In the genomic region with DNA sequence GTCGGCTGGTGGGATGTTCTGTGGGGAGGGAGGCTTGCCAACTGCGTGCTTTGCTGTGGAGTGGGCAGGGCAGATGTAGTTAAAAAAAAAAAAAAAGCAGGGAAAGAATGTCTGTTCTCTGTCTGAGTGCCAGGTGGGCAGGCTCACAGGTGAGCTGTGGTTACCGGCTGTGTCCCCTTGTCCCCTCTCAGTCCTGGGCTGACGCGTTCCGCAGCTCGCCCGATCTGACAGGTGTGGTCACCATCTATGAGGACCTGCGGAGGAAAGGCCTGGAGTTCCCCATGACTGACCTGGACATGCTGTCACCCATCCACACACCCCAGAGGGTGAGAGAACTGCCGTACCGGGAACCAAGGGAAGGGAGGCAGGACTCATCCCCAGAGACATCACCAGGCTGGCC, we compare ENCODE assay signal across 29 cellular contexts. TPM values are rescaled to one million over a fixed set of nuclear protein-coding genes. Genes with fewer than 3 reads are reported as not detected.
"Had no signal": no experiment of that assay in that cellular context is flagged by ENCODE, and none has a peak within 500 bp of the region (broad histone marks: within the 10 kb centered on the region; RNA-seq: fewer than 3 reads in every experiment).

No MANE protein-coding gene starts in this region.

- H3K4me1 ChIP-seq: neural progenitor cell, parathyroid adenoma, psoas muscle, sigmoid colon, suprapubic skin, testis, tibial nerve, uterus had no signal

- H3K27me3 ChIP-seq: neural progenitor cell, ovary, right lobe of liver, sigmoid colon, suprapubic skin, testis, tibial nerve, upper lobe of left lung, uterus had no signal

- ATAC-seq: natural killer cell; psoas muscle; right cardiac atrium; right lobe of liver; stimulated activated memory B cell treated with anti-CD40 and anti-IgM and Interleukin-4, amounts not matched to agents 10 μg/mL and 1 μg/mL and 100 μg/mL, for 72 hours; stimulated activated naive CD8-positive, alpha-beta T cell treated with anti-CD3 and anti-CD28 coated beads, Interleukin-15, amount 100 ng/mL, for 72 hours; stimulated activated naive CD8-positive, alpha-beta T cell treated with anti-CD3 and anti-CD28 coated beads, Interleukin-15, Interleukin-2, amounts not matched to agents 100 U/mL and 50 U/mL, for 24 hours had no signal

- H3K4me3 Mint-ChIP-seq: natural killer cell; nephron; neural progenitor cell; stimulated activated memory B cell treated with anti-CD40 and anti-IgM and Interleukin-4, amounts not matched to agents 10 μg/mL and 1 μg/mL and 100 μg/mL, for 72 hours; stimulated activated naive CD8-positive, alpha-beta T cell treated with anti-CD3 and anti-CD28 coated beads, Interleukin-15, amount 100 ng/mL, for 72 hours had no signal

- H3K4me3 ChIP-seq: neural progenitor cell, ovary, psoas muscle, right lobe of liver, sigmoid colon, suprapubic skin, testis, tibial nerve, upper lobe of left lung, uterus had no signal

- H3K9me3 ChIP-seq: ovary, psoas muscle, right lobe of liver, sigmoid colon, suprapubic skin, testis, tibial nerve, upper lobe of left lung, uterus had no signal

- H3K27ac Mint-ChIP-seq: natural killer cell; nephron; progenitor cell of endocrine pancreas; stimulated activated memory B cell treated with anti-CD40 and anti-IgM and Interleukin-4, amounts not matched to agents 10 μg/mL and 1 μg/mL and 100 μg/mL, for 72 hours had no signal

- H3K4me2 ChIP-seq: neural progenitor cell had no signal

- H3K36me3 ChIP-seq: neural progenitor cell, ovary, uterus had no signal

- FAIRE-seq: small intestine had no signal

- H3K27ac ChIP-seq: neural progenitor cell, ovary, parathyroid adenoma, psoas muscle, right lobe of liver, sigmoid colon, suprapubic skin, testis, tibial nerve, upper lobe of left lung, uterus had no signal

- H3K4me1 Mint-ChIP-seq: natural killer cell, nephron, neural progenitor cell had no signal

- H3K9ac ChIP-seq: neural progenitor cell, parathyroid adenoma had no signal

- H3K9me3 Mint-ChIP-seq: naive B cell; natural killer cell; nephron; neural progenitor cell; stimulated activated memory B cell treated with anti-CD40 and anti-IgM and Interleukin-4, amounts not matched to agents 10 μg/mL and 1 μg/mL and 100 μg/mL, for 72 hours; stimulated activated naive CD8-positive, alpha-beta T cell treated with anti-CD3 and anti-CD28 coated beads, Interleukin-15, amount 100 ng/mL, for 72 hours had no signal

- H3K36me3 Mint-ChIP-seq: natural killer cell had no signal

- DNase-seq: naive B cell; natural killer cell; occipital lobe; ovary; right lobe of liver; sigmoid colon; small intestine; stimulated activated CD4-positive, alpha-beta T cell treated with anti-CD3 and anti-CD28 coated beads, Interleukin-15, amount 100 ng/mL, for 24 hours; stimulated activated CD4-positive, alpha-beta T cell treated with anti-CD3 and anti-CD28 coated beads, Interleukin-4, amount 100 ng/mL, for 1 hour; stimulated activated CD4-positive, alpha-beta T cell treated with anti-CD3 and anti-CD28 coated beads, Interleukin-4, amount 100 ng/mL, for 4 hours; stimulated activated CD8-positive, alpha-beta memory T cell treated with anti-CD3 and anti-CD28 coated beads, Interleukin-4, amount 100 ng/mL, for 48 hours; stimulated activated naive CD4-positive, alpha-beta T cell; stimulated activated naive CD8-positive, alpha-beta T cell treated with anti-CD3 and anti-CD28 coated beads, Interleukin-15, amount 100 ng/mL, for 72 hours; stimulated activated naive CD8-positive, alpha-beta T cell treated with anti-CD3 and anti-CD28 coated beads, Interleukin-15, Interleukin-2, amounts not matched to agents 100 U/mL and 50 U/mL, for 24 hours; substantia nigra; testis; trophoblast cell; uterus had no signal

- H2AFZ ChIP-seq: neural progenitor cell, parathyroid adenoma had no signal

- H3K27me3 Mint-ChIP-seq: naive B cell; progenitor cell of endocrine pancreas; stimulated activated memory B cell treated with anti-CD40 and anti-IgM and Interleukin-4, amounts not matched to agents 10 μg/mL and 1 μg/mL and 100 μg/mL, for 72 hours; stimulated activated naive CD8-positive, alpha-beta T cell treated with anti-CD3 and anti-CD28 coated beads, Interleukin-15, amount 100 ng/mL, for 72 hours had no signal

RNA-seq across cellular contexts. Expression of gene HMOX1, which starts 57.6 kb away (rescaled TPM):
- polyA plus RNA-seq: neural cell had no signal
